In the genomic region with DNA sequence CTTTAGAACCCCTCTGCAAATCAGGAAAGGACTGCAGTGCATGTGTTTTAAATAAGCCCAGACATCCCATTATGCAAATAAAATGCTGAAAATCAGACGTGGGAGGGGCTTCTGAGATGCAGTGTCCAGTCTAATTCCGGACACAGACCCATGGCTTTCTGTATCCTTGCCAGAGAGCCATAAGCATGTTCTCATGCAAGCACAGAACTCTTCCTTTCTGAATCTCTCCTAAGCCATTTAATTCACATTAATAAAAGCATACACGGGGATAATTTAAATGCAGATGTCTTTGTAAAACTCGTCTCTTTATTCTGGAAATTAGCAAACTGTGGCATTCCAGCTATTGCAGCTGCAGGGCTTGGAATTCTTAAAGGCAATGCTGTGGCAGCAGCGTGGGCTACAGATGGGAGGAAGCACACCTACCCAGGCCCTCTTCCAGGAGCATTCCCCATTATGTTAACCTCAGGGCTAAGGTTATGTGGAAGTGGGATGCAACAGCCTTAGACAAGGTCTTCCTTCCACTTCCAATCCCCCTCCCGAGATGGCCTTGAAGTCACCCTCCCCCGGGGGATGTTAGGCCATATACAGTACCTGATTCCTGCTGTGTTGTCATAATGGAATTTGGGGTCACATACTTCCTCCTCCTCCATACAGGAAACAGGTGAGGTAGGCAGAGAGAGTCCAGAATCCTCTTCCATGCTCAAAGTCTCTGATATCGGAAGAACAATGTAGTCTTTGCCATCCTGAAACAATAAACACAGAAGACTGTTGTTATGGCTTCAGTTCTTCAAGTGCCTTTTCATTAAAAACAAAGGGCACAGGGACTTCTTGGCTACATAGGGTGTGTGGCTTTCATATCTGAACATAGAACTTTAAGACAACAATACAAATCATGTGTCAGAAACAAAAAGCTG, we compare ENCODE assay signal across 1 cellular context.
TF ChIP-seq lines count a peak whose summit lies in the region.

No MANE protein-coding gene starts in this region.

TF ChIP-seq in GM23338, 12 proteins besides CTCF, POLR2A, EP300 and RAD21 (continued from another document):
- TF ChIP-seq, protein P1, sequence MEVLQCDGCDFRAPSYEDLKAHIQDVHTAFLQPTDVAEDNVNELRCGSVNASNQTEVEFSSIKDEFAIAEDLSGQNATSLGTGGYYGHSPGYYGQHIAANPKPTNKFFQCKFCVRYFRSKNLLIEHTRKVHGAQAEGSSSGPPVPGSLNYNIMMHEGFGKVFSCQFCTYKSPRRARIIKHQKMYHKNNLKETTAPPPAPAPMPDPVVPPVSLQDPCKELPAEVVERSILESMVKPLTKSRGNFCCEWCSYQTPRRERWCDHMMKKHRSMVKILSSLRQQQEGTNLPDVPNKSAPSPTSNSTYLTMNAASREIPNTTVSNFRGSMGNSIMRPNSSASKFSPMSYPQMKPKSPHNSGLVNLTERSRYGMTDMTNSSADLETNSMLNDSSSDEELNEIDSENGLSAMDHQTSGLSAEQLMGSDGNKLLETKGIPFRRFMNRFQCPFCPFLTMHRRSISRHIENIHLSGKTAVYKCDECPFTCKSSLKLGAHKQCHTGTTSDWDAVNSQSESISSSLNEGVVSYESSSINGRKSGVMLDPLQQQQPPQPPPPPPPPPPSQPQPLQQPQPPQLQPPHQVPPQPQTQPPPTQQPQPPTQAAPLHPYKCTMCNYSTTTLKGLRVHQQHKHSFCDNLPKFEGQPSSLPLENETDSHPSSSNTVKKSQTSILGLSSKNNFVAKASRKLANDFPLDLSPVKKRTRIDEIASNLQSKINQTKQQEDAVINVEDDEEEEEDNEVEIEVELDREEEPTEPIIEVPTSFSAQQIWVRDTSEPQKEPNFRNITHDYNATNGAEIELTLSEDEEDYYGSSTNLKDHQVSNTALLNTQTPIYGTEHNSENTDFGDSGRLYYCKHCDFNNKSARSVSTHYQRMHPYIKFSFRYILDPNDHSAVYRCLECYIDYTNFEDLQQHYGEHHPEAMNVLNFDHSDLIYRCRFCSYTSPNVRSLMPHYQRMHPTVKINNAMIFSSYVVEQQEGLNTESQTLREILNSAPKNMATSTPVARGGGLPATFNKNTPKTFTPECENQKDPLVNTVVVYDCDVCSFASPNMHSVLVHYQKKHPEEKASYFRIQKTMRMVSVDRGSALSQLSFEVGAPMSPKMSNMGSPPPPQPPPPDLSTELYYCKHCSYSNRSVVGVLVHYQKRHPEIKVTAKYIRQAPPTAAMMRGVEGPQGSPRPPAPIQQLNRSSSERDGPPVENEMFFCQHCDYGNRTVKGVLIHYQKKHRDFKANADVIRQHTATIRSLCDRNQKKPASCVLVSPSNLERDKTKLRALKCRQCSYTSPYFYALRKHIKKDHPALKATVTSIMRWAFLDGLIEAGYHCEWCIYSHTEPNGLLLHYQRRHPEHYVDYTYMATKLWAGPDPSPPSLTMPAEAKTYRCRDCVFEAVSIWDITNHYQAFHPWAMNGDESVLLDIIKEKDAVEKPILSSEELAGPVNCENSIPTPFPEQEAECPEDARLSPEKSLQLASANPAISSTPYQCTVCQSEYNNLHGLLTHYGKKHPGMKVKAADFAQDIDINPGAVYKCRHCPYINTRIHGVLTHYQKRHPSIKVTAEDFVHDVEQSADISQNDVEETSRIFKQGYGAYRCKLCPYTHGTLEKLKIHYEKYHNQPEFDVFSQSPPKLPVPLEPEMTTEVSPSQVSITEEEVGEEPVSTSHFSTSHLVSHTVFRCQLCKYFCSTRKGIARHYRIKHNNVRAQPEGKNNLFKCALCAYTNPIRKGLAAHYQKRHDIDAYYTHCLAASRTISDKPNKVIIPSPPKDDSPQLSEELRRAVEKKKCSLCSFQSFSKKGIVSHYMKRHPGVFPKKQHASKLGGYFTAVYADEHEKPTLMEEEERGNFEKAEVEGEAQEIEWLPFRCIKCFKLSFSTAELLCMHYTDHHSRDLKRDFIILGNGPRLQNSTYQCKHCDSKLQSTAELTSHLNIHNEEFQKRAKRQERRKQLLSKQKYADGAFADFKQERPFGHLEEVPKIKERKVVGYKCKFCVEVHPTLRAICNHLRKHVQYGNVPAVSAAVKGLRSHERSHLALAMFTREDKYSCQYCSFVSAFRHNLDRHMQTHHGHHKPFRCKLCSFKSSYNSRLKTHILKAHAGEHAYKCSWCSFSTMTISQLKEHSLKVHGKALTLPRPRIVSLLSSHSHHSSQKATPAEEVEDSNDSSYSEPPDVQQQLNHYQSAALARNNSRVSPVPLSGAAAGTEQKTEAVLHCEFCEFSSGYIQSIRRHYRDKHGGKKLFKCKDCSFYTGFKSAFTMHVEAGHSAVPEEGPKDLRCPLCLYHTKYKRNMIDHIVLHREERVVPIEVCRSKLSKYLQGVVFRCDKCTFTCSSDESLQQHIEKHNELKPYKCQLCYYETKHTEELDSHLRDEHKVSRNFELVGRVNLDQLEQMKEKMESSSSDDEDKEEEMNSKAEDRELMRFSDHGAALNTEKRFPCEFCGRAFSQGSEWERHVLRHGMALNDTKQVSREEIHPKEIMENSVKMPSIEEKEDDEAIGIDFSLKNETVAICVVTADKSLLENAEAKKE (CRISPR knock-in tag; IDR thresholded peaks at IDR 0.05), result no peak
- TF ChIP-seq ZNF331 (CRISPR knock-in tag; IDR thresholded peaks at IDR 0.05; ENCODE audit: low read depth), result no peak
- TF ChIP-seq STAT1 (IDR thresholded peaks at IDR 0.05; ENCODE audit: unreplicated experiment), result no peak
- no peak for TF ChIP-seq POLR2AphosphoS5 (IDR thresholded peaks at IDR 0.05; ENCODE audit: low read depth)
- TF ChIP-seq ZNF114 (CRISPR knock-in tag; IDR thresholded peaks at IDR 0.05), result no peak
- TF ChIP-seq, protein P2, sequence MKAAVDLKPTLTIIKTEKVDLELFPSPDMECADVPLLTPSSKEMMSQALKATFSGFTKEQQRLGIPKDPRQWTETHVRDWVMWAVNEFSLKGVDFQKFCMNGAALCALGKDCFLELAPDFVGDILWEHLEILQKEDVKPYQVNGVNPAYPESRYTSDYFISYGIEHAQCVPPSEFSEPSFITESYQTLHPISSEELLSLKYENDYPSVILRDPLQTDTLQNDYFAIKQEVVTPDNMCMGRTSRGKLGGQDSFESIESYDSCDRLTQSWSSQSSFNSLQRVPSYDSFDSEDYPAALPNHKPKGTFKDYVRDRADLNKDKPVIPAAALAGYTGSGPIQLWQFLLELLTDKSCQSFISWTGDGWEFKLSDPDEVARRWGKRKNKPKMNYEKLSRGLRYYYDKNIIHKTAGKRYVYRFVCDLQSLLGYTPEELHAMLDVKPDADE (IDR thresholded peaks at IDR 0.05), result no peak
- no peak for TF ChIP-seq JUNB (IDR thresholded peaks at IDR 0.05; ENCODE audit: unreplicated experiment)
